2 cellular contexts compared by ENCODE assay signal in the genomic region with DNA sequence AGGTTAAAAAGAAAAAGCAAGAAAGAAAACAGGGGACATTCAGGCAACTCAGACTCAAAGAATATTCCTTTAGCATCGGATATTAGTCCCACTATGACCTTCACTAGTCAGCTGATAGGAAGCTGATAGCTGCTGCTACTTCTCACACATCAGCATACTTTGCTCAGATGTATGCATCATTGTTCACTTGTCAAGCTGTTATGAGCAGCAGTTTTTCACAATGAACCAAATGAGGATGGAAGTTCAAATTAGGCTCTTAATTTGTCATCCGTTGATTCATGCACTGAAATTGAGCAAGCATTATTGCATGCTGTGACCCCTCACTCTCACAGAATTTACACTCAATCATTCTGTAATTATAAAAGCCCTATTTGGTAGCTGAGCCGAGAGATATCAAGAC.
TF ChIP-seq lines count a peak whose summit lies in the region.

No MANE protein-coding gene starts in this region.

TF ChIP-seq in SK-N-SH, 30 proteins besides CTCF, POLR2A, EP300 and RAD21 (continued from another document):
- TF ChIP-seq, protein P1, sequence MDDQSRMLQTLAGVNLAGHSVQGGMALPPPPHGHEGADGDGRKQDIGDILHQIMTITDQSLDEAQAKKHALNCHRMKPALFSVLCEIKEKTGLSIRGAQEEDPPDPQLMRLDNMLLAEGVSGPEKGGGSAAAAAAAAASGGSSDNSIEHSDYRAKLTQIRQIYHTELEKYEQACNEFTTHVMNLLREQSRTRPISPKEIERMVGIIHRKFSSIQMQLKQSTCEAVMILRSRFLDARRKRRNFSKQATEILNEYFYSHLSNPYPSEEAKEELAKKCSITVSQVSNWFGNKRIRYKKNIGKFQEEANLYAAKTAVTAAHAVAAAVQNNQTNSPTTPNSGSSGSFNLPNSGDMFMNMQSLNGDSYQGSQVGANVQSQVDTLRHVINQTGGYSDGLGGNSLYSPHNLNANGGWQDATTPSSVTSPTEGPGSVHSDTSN (IDR thresholded peaks at IDR 0.05) = peak; percentile 46; the same call in 1 of the 2 replicates

TF ChIP-seq in SK-N-SH treated with all-trans-retinoic acid at 6 μM for 48 hours, 23 proteins besides CTCF, POLR2A, EP300 and RAD21 (continued from another document):
- TF ChIP-seq ZFP30 (CRISPR knock-in tag; IDR thresholded peaks at IDR 0.05) (no peak), ISL1 (CRISPR knock-in tag; IDR thresholded peaks at IDR 0.05) (no peak), ZC3H10 (CRISPR knock-in tag; IDR thresholded peaks at IDR 0.05) (no peak), TCF4 (CRISPR knock-in tag; IDR thresholded peaks at IDR 0.05; ENCODE audit: borderline replicate concordance) (no peak), CSDC2 (CRISPR knock-in tag; IDR thresholded peaks at IDR 0.05) (no peak), ZNF70 (CRISPR knock-in tag; IDR thresholded peaks at IDR 0.05) (no peak), SNAI2 (CRISPR knock-in tag; IDR thresholded peaks at IDR 0.05) (no peak)
- TF ChIP-seq, protein P2, sequence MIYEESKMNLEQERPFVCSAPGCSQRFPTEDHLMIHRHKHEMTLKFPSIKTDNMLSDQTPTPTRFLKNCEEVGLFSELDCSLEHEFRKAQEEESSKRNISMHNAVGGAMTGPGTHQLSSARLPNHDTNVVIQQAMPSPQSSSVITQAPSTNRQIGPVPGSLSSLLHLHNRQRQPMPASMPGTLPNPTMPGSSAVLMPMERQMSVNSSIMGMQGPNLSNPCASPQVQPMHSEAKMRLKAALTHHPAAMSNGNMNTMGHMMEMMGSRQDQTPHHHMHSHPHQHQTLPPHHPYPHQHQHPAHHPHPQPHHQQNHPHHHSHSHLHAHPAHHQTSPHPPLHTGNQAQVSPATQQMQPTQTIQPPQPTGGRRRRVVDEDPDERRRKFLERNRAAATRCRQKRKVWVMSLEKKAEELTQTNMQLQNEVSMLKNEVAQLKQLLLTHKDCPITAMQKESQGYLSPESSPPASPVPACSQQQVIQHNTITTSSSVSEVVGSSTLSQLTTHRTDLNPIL (CRISPR knock-in tag; IDR thresholded peaks at IDR 0.05; ENCODE audit: low read depth) = no peak
